ENCODE assay signal across 28 cellular contexts in genomic region chr10:75436896-75437295, GRCh38. TPM values are rescaled to one million over a fixed set of nuclear protein-coding genes. Genes with fewer than 3 reads are reported as not detected.
DNase-seq lines count a peak whose midpoint lies in the region; ATAC-seq, FAIRE-seq and TF ChIP-seq lines count a peak whose summit lies in the region.
"Had no signal": no experiment of that assay in that cellular context is flagged by ENCODE, and none has a peak within 500 bp of the region (broad histone marks: within the 10 kb centered on the region; RNA-seq: fewer than 3 reads in every experiment).

No MANE protein-coding gene starts in this region.

- TF ChIP-seq CTCF in A549 (IDR thresholded peaks at IDR 0.05): no peak
- TF ChIP-seq CTCF in K562 (IDR thresholded peaks at IDR 0.05 in 2 of 3, conservative IDR thresholded peaks at IDR 0.05 in 1 of 3; ENCODE audit: insufficient read depth in 2 of 3, low read depth in 1 of 3, low read length in 3 of 3): no peak
- TF ChIP-seq CTCF in HepG2 (CRISPR knock-in tag; IDR thresholded peaks at IDR 0.05): no peak
- TF ChIP-seq CTCF in colonic mucosa (IDR thresholded peaks at IDR 0.05): no peak
- no peak for TF ChIP-seq CTCF in testis (IDR thresholded peaks at IDR 0.05)

- H4K20me1 ChIP-seq in K562 (replicated peaks; ENCODE audit: control insufficient read depth, insufficient read depth, low read length): no peaks in the 10 kb centered on the region
- no peaks in the 10 kb centered on the region for H4K20me1 ChIP-seq in HepG2 (ENCODE audit: insufficient read depth, low read length)
- H4K20me1 ChIP-seq: BLaER1 had no signal

- no peak for ATAC-seq in A549
- no peak for ATAC-seq in K562
- no peak for ATAC-seq in HepG2
- no peak for ATAC-seq in GM18502 (IDR thresholded peaks at IDR 0.05; ENCODE audit: poor library complexity, unreplicated experiment)
- ATAC-seq: GM12878 had no signal

- H2AFZ ChIP-seq in K562 (ENCODE audit: low read depth, low read length) (no peak overlapping the region), HepG2 (ENCODE audit: low read length) (no peak overlapping the region)

- H3K27me3 ChIP-seq in K562 (ENCODE audit: control insufficient read depth in 2 of 2, insufficient read depth in 2 of 2, low read length in 2 of 2) (peaks cover 14 to 27% of the 10 kb centered on the region in 2 experiments; a peak in 4 of 5 replicates), HepG2 (ENCODE audit: control insufficient read depth in 1 of 2, insufficient read depth in 2 of 2, low read length in 2 of 2) (no peaks in the 10 kb centered on the region), colonic mucosa (no peaks in the 10 kb centered on the region), testis (no peaks in the 10 kb centered on the region)
- H3K27me3 ChIP-seq: BE2C, BLaER1 had no signal

- H3K9me3 ChIP-seq in A549 (no peaks in the 10 kb centered on the region), K562 (replicated peaks; ENCODE audit: control insufficient read depth, insufficient read depth, low read depth, low read length) (no peaks in the 10 kb centered on the region), HepG2 (ENCODE audit: low read length) (no peaks in the 10 kb centered on the region), colonic mucosa (no peaks in the 10 kb centered on the region), testis (no peaks in the 10 kb centered on the region)
- H3K9me3 ChIP-seq: BE2C, BLaER1 had no signal

- no peak for FAIRE-seq in A549 (lab: Jason Lieb, UNC)
- no peak for FAIRE-seq in K562 (lab: Jason Lieb, UNC)
- FAIRE-seq in HepG2 (lab: Jason Lieb, UNC): no peak
- FAIRE-seq: GM12878, GM12892 had no signal

- no TSS peak for BruUV-seq in K562 (replicated peaks; lab: Mats Ljungman, UMichigan)
- BruUV-seq in HepG2 (replicated peaks; lab: Mats Ljungman, UMichigan): no TSS peak

- POLR2A ChIA-PET in A549 (lab: Yijun Ruan, JAX): no interaction called here
- POLR2A ChIA-PET in K562 (lab: Yijun Ruan, JAX): no interaction called here
- POLR2A ChIA-PET in HepG2 (lab: Yijun Ruan, JAX): interaction anchor here (0.7 to 12.3 kb wide), 2 partner anchors 34 to 223 kb away, joined by 3 to 219 read pairs; partner anchors contain the start of gene ZNF503

- DNase-seq in A549 (ENCODE audit: low read depth in 1 of 2, low spot score in 1 of 2) (no peak), K562 (ENCODE audit: extremely low read depth in 1 of 4, low spot score in 3 of 4) (no peak), HepG2 (ENCODE audit: low spot score) (no peak), colonic mucosa (no peak), testis (no peak)
- DNase-seq: ACHN; BE2C; C1 segment of cervical spinal cord; CD4-positive, alpha-beta memory T cell; CD4-positive, CD25-positive, alpha-beta regulatory T cell; CD8-positive, alpha-beta memory T cell; COR-L47; DMS 273 treated with DMSO at 0.1 percent for 48 hours; DMS153; DMS53; DMS79; DND-41; EL; GDM1 had no signal

- H3K4me2 ChIP-seq in A549 (no peak overlapping the region), K562 (ENCODE audit: insufficient read depth, low read length) (no peak overlapping the region), HepG2 (ENCODE audit: low read depth, low read length) (no peak overlapping the region)
- H3K4me2 ChIP-seq: BLaER1 had no signal

- TF ChIP-seq POLR2A in A549 (IDR thresholded peaks at IDR 0.05; ENCODE audit: low read length) (no peak), K562 (conservative IDR thresholded peaks at IDR 0.05) (no peak), HepG2 (IDR thresholded peaks at IDR 0.05; ENCODE audit: insufficient read depth in 1 of 2, low read depth in 2 of 2, low read length in 2 of 2) (no peak), testis (IDR thresholded peaks at IDR 0.05) (no peak)

- H3K36me3 ChIP-seq in K562 (ENCODE audit: control insufficient read depth, insufficient read depth, low read length): no peaks in the 10 kb centered on the region
- H3K36me3 ChIP-seq in HepG2 (replicated peaks in 1 of 2; ENCODE audit: control insufficient read depth in 1 of 2, insufficient read depth in 2 of 2, low read length in 2 of 2): peaks cover 0 to 3% of the 10 kb centered on the region in 2 experiments; a peak in 2 of 5 replicates
- no peaks in the 10 kb centered on the region for H3K36me3 ChIP-seq in colonic mucosa
- H3K36me3 ChIP-seq in testis (ENCODE audit: low read depth, missing control alignments): no peaks in the 10 kb centered on the region
- H3K36me3 ChIP-seq: BE2C, BLaER1 had no signal

- H3K4me1 ChIP-seq in A549: peaks cover 7% of the 10 kb centered on the region; the same call in 1 of the 3 replicates
- H3K4me1 ChIP-seq in K562 (replicated peaks in 1 of 2; ENCODE audit: control insufficient read depth in 2 of 2, insufficient read depth in 2 of 2, low read length in 2 of 2): no peaks in the 10 kb centered on the region
- peaks cover 98% of the 10 kb centered on the region for H3K4me1 ChIP-seq in HepG2 (ENCODE audit: insufficient read depth, low read length)
- H3K4me1 ChIP-seq in colonic mucosa: no peaks in the 10 kb centered on the region
- H3K4me1 ChIP-seq in testis: peaks cover 4% of the 10 kb centered on the region
- H3K4me1 ChIP-seq: BE2C, BLaER1 had no signal

- H3K27ac ChIP-seq in A549 (no peak overlapping the region), K562 (ENCODE audit: extremely low read depth, low read depth, low read length) (no peak overlapping the region), HepG2 (ENCODE audit: extremely low read length, insufficient read depth, low read length) (no peak overlapping the region), colonic mucosa (no peak overlapping the region), testis (no peak overlapping the region)
- H3K27ac ChIP-seq: 22Rv1, BLaER1 had no signal

- TF ChIP-seq RAD21 in A549 (conservative IDR thresholded peaks at IDR 0.05 in 1 of 2, IDR thresholded peaks at IDR 0.05 in 1 of 2) (no peak), K562 (CRISPR knock-in tag; conservative IDR thresholded peaks at IDR 0.05 in 1 of 2, IDR thresholded peaks at IDR 0.05 in 1 of 2) (no peak), HepG2 (CRISPR knock-in tag; IDR thresholded peaks at IDR 0.05) (no peak)

- intact Hi-C loops in K562 (cut with micrococcal nuclease) (no loop called here), HepG2 (cut with micrococcal nuclease; ENCODE audit: unreplicated experiment) (loop anchor here (10.0 kb wide), 1 partner anchor 88 kb away; no protein-coding TSS in a partner anchor), colonic mucosa (cut with DNase I) (no loop called here), testis (cut with DNase I; ENCODE audit: low total_unique reads) (no loop called here)

- in situ Hi-C loops in K562 (cut with MboI) (no loop called here), HepG2 (cut with HindIII; ENCODE audit: extremely low pct_ligation_motif_present, low pct_unique_long_range_greater_than_20kb) (no loop called here)

- CTCF ChIA-PET in A549 (lab: Yijun Ruan, JAX) (no interaction called here), K562 (lab: Yijun Ruan, JAX; ENCODE audit: low intra/inter-chr PET ratio) (no interaction called here), HepG2 (lab: Yijun Ruan, JAX; ENCODE audit: low intra/inter-chr PET ratio, low total read pairs) (no interaction called here)

- H3K4me3 ChIP-seq in A549: no peak overlapping the region
- H3K4me3 ChIP-seq in K562: no peak overlapping the region
- H3K4me3 ChIP-seq in HepG2 (replicated peaks in 1 of 3; ENCODE audit: insufficient read depth in 1 of 3, low read depth in 2 of 3, low read length in 3 of 3): no peak overlapping the region
- H3K4me3 ChIP-seq in colonic mucosa: no peak overlapping the region
- H3K4me3 ChIP-seq in testis: no peak overlapping the region
- H3K4me3 ChIP-seq: BLaER1, GM12878 had no signal

- no peaks in the 10 kb centered on the region for H3K9me1 ChIP-seq in K562 (ENCODE audit: control insufficient read depth, insufficient read depth, low read length)

- H3K9ac ChIP-seq in K562 (ENCODE audit: insufficient read depth in 1 of 2, low read depth in 2 of 2, low read length in 2 of 2) (no peak overlapping the region), HepG2 (ENCODE audit: insufficient read depth, low read depth, low read length) (no peak overlapping the region), colonic mucosa (ENCODE audit: low read depth in 2 of 2, low read length in 2 of 2) (no peak overlapping the region)
- H3K9ac ChIP-seq: BLaER1 had no signal

- TF ChIP-seq EP300 in A549 (IDR thresholded peaks at IDR 0.05) (no peak), K562 (IDR thresholded peaks at IDR 0.05; ENCODE audit: low read length) (no peak), HepG2 (IDR thresholded peaks at IDR 0.05; ENCODE audit: low read depth in 2 of 2, low read length in 2 of 2) (no peak), HepG2 (CRISPR knock-in tag; IDR thresholded peaks at IDR 0.05; ENCODE audit: borderline replicate concordance) (no peak)

- H3K79me2 ChIP-seq in K562 (ENCODE audit: control insufficient read depth, insufficient read depth, low read length) (no peaks in the 10 kb centered on the region), HepG2 (ENCODE audit: insufficient read depth, low read length) (peaks cover 20% of the 10 kb centered on the region)

RNA-seq across cellular contexts. Expression of gene LRMDA, which starts 5.5 kb away (rescaled TPM):
- 5.2 and 5.6 TPM in 2 replicates for polyA plus RNA-seq in A549 (2011; rRNA removed)
- 0.73 and 1.4 TPM in 2 replicates for polyA plus RNA-seq in A549 (2012; cell fraction: cytosol; rRNA removed)
- polyA plus RNA-seq in A549 (2012; cell fraction: nucleus; rRNA removed): 0.89 and 1.5 TPM in 2 replicates
- 4.1 to 5.1 TPM (median 4.6 TPM) in 3 replicates for polyA plus RNA-seq in A549 (2017; fragmentation: RNase III; extraction: RNeasy Plus Mini Kit Qiagen cat#74134 plus additional on column Dnase treatment)
- polyA minus RNA-seq in A549 (2011; rRNA and poly(A)+ RNA removed): 8.2 and 14.0 TPM in 2 replicates
- not detected in 2 replicates for total RNA-seq in K562 (2011; cell fraction: chromatin; rRNA removed; ENCODE audit: low replicate concordance)
- total RNA-seq in K562 (2011; cell fraction: nucleolus; rRNA removed): not detected in 2 replicates
- total RNA-seq in K562 (2011; cell fraction: nucleoplasm; rRNA removed): not detected in 2 replicates
- total RNA-seq in K562 (2014; rRNA removed): not detected in 2 replicates
- total RNA-seq in K562 (2014; rRNA removed; fragmentation: Illumina TruSeq; extraction: Trizol): not detected in 2 replicates
- total RNA-seq in K562 (2015; rRNA removed; fragmentation: Illumina TruSeq; extraction: Trizol): 0.25 and 0.26 TPM in 2 replicates
- total RNA-seq in K562 (2021): not detected in 2 replicates
- polyA plus RNA-seq in K562 (2011; rRNA removed): not detected in 2 replicates
- not detected in 2 replicates for polyA plus RNA-seq in K562 (2011; cell fraction: cytosol; rRNA removed)
- polyA plus RNA-seq in K562 (2011; cell fraction: nucleus; rRNA removed): not detected in 2 replicates
- polyA plus RNA-seq in K562 (2012): 2.2 TPM in 1 of 2 replicates, not detected in the other
- not detected in 2 replicates for polyA plus RNA-seq in K562 (2014; fragmentation: Illumina TruSeq; extraction: Trizol)
- not detected for polyA plus RNA-seq in K562 (2014; fragmentation: Nextera tagmentation; extraction: Ambion mirVana)
- polyA plus RNA-seq in K562 (2014; rRNA removed): not detected in 2 replicates
- not detected in 2 replicates for polyA minus RNA-seq in K562 (2011; rRNA and poly(A)+ RNA removed)
- not detected in 2 replicates for polyA minus RNA-seq in K562 (2011; cell fraction: cytosol; rRNA and poly(A)+ RNA removed)
- not detected in 2 replicates for polyA minus RNA-seq in K562 (2011; cell fraction: nucleus; rRNA and poly(A)+ RNA removed)
- 19.3 and 22.0 TPM in 2 replicates for total RNA-seq in HepG2 (2016; rRNA removed; fragmentation: Illumina TruSeq; extraction: Trizol)
- total RNA-seq in HepG2 (2016; cell fraction: cytosol; rRNA removed; fragmentation: Illumina TruSeq; extraction: Trizol; ENCODE audit: low read depth): 70.4 and 78.7 TPM in 2 replicates
- 20.0 and 23.4 TPM in 2 replicates for total RNA-seq in HepG2 (2016; cell fraction: insoluble cytoplasmic fraction; rRNA removed; fragmentation: Illumina TruSeq; extraction: Trizol)
- 36.7 and 40.7 TPM in 2 replicates for total RNA-seq in HepG2 (2016; cell fraction: membrane; rRNA removed; fragmentation: Illumina TruSeq; extraction: Trizol)
- 27.3 and 38.1 TPM in 2 replicates for total RNA-seq in HepG2 (2016; cell fraction: nucleus; rRNA removed; fragmentation: Illumina TruSeq; extraction: Trizol)
- polyA plus RNA-seq in HepG2 (2011; rRNA removed): 13.4 and 17.7 TPM in 2 replicates
- 18.1 and 21.4 TPM in 2 replicates for polyA plus RNA-seq in HepG2 (2011; cell fraction: cytosol; rRNA removed)
- 10.7 and 11.9 TPM in 2 replicates for polyA plus RNA-seq in HepG2 (2011; cell fraction: nucleus; rRNA removed)
- 14.6 and 23.3 TPM in 2 replicates for polyA plus RNA-seq in HepG2 (2012)
- polyA plus RNA-seq in HepG2 (2016; cell fraction: cytosol; fragmentation: Illumina TruSeq; extraction: Trizol; ENCODE audit: low read depth): 51.8 and 58.1 TPM in 2 replicates
- polyA plus RNA-seq in HepG2 (2016; cell fraction: insoluble cytoplasmic fraction; fragmentation: Illumina TruSeq; extraction: Trizol; ENCODE audit: low read depth): 25.9 and 29.7 TPM in 2 replicates
- 28.6 and 35.5 TPM in 2 replicates for polyA plus RNA-seq in HepG2 (2016; cell fraction: membrane; fragmentation: Illumina TruSeq; extraction: Trizol; ENCODE audit: low read depth)
- polyA plus RNA-seq in HepG2 (2016; cell fraction: nucleus; fragmentation: Illumina TruSeq; extraction: Trizol; ENCODE audit: insufficient read depth, low read depth): 9.9 and 22.8 TPM in 2 replicates
- polyA minus RNA-seq in HepG2 (2011; rRNA and poly(A)+ RNA removed; ENCODE audit: low replicate concordance): 4.1 and 25.5 TPM in 2 replicates
- 5.1 and 7.5 TPM in 2 replicates for polyA minus RNA-seq in HepG2 (2011; cell fraction: cytosol; rRNA and poly(A)+ RNA removed)
- 58.6 and 83.8 TPM in 2 replicates for polyA minus RNA-seq in HepG2 (2011; cell fraction: nucleus; rRNA and poly(A)+ RNA removed)
- 1 to 10 TPM; 2.5 to 5.2 TPM for total RNA-seq in colonic mucosa
- 10 to 100 TPM in 1 of 2 donors, 1 to 10 TPM in 1; 7.6 to 10.6 TPM for total RNA-seq in testis
- polyA plus RNA-seq in testis (ENCODE audit: insufficient read depth, low read depth, low replicate concordance): 13.8 TPM
- total RNA-seq: A172; A673; CD4-positive, alpha-beta memory T cell; CD8-positive, alpha-beta memory T cell; Daoy; G401 had no signal
- polyA plus RNA-seq: CD4-positive, alpha-beta memory T cell; CD4-positive, CD25-positive, alpha-beta regulatory T cell; CD8-positive, alpha-beta memory T cell had no signal

RNA-seq across cellular contexts. Expression of gene ZNF503, which starts 35.3 kb away (rescaled TPM):
- polyA plus RNA-seq in A549 (2011; rRNA removed) (0.54 and 0.71 TPM in 2 replicates), A549 (2017; fragmentation: RNase III; extraction: RNeasy Plus Mini Kit Qiagen cat#74134 plus additional on column Dnase treatment) (9.5 to 13.1 TPM (median 12.8 TPM) in 3 replicates), K562 (2011; rRNA removed) (not detected in 2 replicates), K562 (2014; fragmentation: Illumina TruSeq; extraction: Trizol) (not detected in 2 replicates), K562 (2014; fragmentation: Nextera tagmentation; extraction: Ambion mirVana) (not detected), K562 (2014; rRNA removed) (not detected in 2 replicates), HepG2 (2011; rRNA removed) (2.7 and 4.0 TPM in 2 replicates), testis (ENCODE audit: insufficient read depth, low read depth, low replicate concordance) (7.0 TPM)
- 1.6 and 2.3 TPM in 2 replicates for polyA plus RNA-seq in A549 (2012; cell fraction: cytosol; rRNA removed)
- 5.2 and 8.3 TPM in 2 replicates for polyA plus RNA-seq in A549 (2012; cell fraction: nucleus; rRNA removed)
- 0.33 and 0.49 TPM in 2 replicates for polyA minus RNA-seq in A549 (2011; rRNA and poly(A)+ RNA removed)
- not detected in 2 replicates for total RNA-seq in K562 (2011; cell fraction: chromatin; rRNA removed; ENCODE audit: low replicate concordance)
- total RNA-seq in K562 (2011; cell fraction: nucleolus; rRNA removed): not detected in 2 replicates
- not detected in 2 replicates for total RNA-seq in K562 (2011; cell fraction: nucleoplasm; rRNA removed)
- total RNA-seq in K562 (2014; rRNA removed) (not detected in 2 replicates), K562 (2014; rRNA removed; fragmentation: Illumina TruSeq; extraction: Trizol) (not detected in 2 replicates), K562 (2015; rRNA removed; fragmentation: Illumina TruSeq; extraction: Trizol) (not detected in 2 replicates), K562 (2021) (0.20 TPM in 1 of 2 replicates, not detected in the other), HepG2 (2016; rRNA removed; fragmentation: Illumina TruSeq; extraction: Trizol) (5.8 and 8.3 TPM in 2 replicates), colonic mucosa (1 to 10 TPM; 3.6 to 8.0 TPM), testis (1 to 10 TPM; 8.0 to 9.8 TPM)
- polyA plus RNA-seq in K562 (2011; cell fraction: cytosol; rRNA removed): not detected in 2 replicates
- polyA plus RNA-seq in K562 (2011; cell fraction: nucleus; rRNA removed): not detected in 2 replicates
- 0.05 and 0.07 TPM in 2 replicates for polyA plus RNA-seq in K562 (2012)
- not detected in 2 replicates for polyA minus RNA-seq in K562 (2011; rRNA and poly(A)+ RNA removed)
- polyA minus RNA-seq in K562 (2011; cell fraction: cytosol; rRNA and poly(A)+ RNA removed): not detected in 2 replicates
- 0.13 TPM in 1 of 2 replicates, not detected in the other for polyA minus RNA-seq in K562 (2011; cell fraction: nucleus; rRNA and poly(A)+ RNA removed)
- 1.8 and 1.9 TPM in 2 replicates for total RNA-seq in HepG2 (2016; cell fraction: cytosol; rRNA removed; fragmentation: Illumina TruSeq; extraction: Trizol; ENCODE audit: low read depth)
- total RNA-seq in HepG2 (2016; cell fraction: insoluble cytoplasmic fraction; rRNA removed; fragmentation: Illumina TruSeq; extraction: Trizol): 5.6 and 8.5 TPM in 2 replicates
- total RNA-seq in HepG2 (2016; cell fraction: membrane; rRNA removed; fragmentation: Illumina TruSeq; extraction: Trizol): 6.0 and 6.3 TPM in 2 replicates
- 8.7 TPM in 2 replicates for total RNA-seq in HepG2 (2016; cell fraction: nucleus; rRNA removed; fragmentation: Illumina TruSeq; extraction: Trizol)
- polyA plus RNA-seq in HepG2 (2011; cell fraction: cytosol; rRNA removed): 2.4 and 4.0 TPM in 2 replicates
- polyA plus RNA-seq in HepG2 (2011; cell fraction: nucleus; rRNA removed): 15.1 and 19.3 TPM in 2 replicates
- polyA plus RNA-seq in HepG2 (2012): 9.8 and 13.3 TPM in 2 replicates
- polyA plus RNA-seq in HepG2 (2016; cell fraction: cytosol; fragmentation: Illumina TruSeq; extraction: Trizol; ENCODE audit: low read depth): 1.3 and 1.4 TPM in 2 replicates
- 13.9 and 16.9 TPM in 2 replicates for polyA plus RNA-seq in HepG2 (2016; cell fraction: insoluble cytoplasmic fraction; fragmentation: Illumina TruSeq; extraction: Trizol; ENCODE audit: low read depth)
- 4.1 and 4.2 TPM in 2 replicates for polyA plus RNA-seq in HepG2 (2016; cell fraction: membrane; fragmentation: Illumina TruSeq; extraction: Trizol; ENCODE audit: low read depth)
- 25.1 and 25.7 TPM in 2 replicates for polyA plus RNA-seq in HepG2 (2016; cell fraction: nucleus; fragmentation: Illumina TruSeq; extraction: Trizol; ENCODE audit: insufficient read depth, low read depth)
- polyA minus RNA-seq in HepG2 (2011; rRNA and poly(A)+ RNA removed; ENCODE audit: low replicate concordance): 1.0 and 15.3 TPM in 2 replicates
- polyA minus RNA-seq in HepG2 (2011; cell fraction: cytosol; rRNA and poly(A)+ RNA removed): 10.1 and 11.8 TPM in 2 replicates
- 7.0 and 10.7 TPM in 2 replicates for polyA minus RNA-seq in HepG2 (2011; cell fraction: nucleus; rRNA and poly(A)+ RNA removed)
- total RNA-seq: CD4-positive, CD25-positive, alpha-beta regulatory T cell had no signal
- polyA plus RNA-seq: CD4-positive, alpha-beta memory T cell; CD4-positive, CD25-positive, alpha-beta regulatory T cell; CD8-positive, alpha-beta memory T cell had no signal
